In the genomic region with DNA sequence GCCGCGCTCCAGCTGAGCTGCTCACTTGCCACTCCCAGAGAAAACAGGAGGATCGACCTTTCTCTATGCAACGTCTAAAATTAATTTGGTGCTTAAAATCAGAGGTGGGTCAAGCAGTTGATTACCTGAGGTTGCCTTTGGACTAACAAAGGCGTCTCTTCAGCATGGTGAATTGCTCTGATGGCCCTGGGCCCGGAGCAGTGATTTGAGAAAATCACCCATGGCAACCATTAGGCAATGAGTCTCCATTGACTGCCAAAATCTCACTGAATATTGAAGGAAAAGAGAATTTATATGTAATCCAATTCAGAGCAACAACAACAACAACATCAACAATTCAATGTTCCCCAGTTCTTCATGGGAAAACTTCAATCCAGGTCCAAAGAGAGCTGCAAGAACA, we compare ENCODE assay signal across 14 cellular contexts.
A peak's percentile ranks its signal among the peaks of the same experiment; 100 is the strongest.
DNase-seq lines count a peak whose midpoint lies in the region; ATAC-seq, FAIRE-seq and TF ChIP-seq lines count a peak whose summit lies in the region.
"Had no signal": no experiment of that assay in that cellular context is flagged by ENCODE, and none has a peak within 500 bp of the region (broad histone marks: within the 10 kb centered on the region; RNA-seq: fewer than 3 reads in every experiment).

No MANE protein-coding gene starts in this region.

- 66% methylated on average over 6 of the region's 6 CpGs for WGBS in liver
- WGBS in HepG2 (ENCODE audit: low lambda C conversion rate), result 54% methylated on average over 4 of the region's 6 CpGs
- WGBS in esophagus muscularis mucosa, result 93% methylated on average over 6 of the region's 6 CpGs

- H3K27ac ChIP-seq in liver (ENCODE audit: low read depth in 1 of 2, low read length in 2 of 2) (peak overlapping the region in 1 of 2 donors; percentile 7), HepG2 (ENCODE audit: extremely low read length, insufficient read depth, low read length) (no peak overlapping the region), esophagus muscularis mucosa (replicated peaks in 1 of 4) (no peak overlapping the region)

- in situ Hi-C loops in HepG2 (cut with HindIII; ENCODE audit: extremely low pct_ligation_motif_present, low pct_unique_long_range_greater_than_20kb), result no loop called here

- no peak for ATAC-seq in HepG2

- no TSS peak for BruUV-seq in HepG2 (replicated peaks; lab: Mats Ljungman, UMichigan)

- CTCF ChIA-PET in HepG2 (lab: Yijun Ruan, JAX; ENCODE audit: low intra/inter-chr PET ratio, low total read pairs), result no interaction called here

- TF ChIP-seq POLR2A in HepG2 (IDR thresholded peaks at IDR 0.05; ENCODE audit: insufficient read depth in 1 of 2, low read depth in 2 of 2, low read length in 2 of 2) (no peak), esophagus muscularis mucosa (IDR thresholded peaks at IDR 0.05; ENCODE audit: low read depth) (no peak)

- intact Hi-C loops in HepG2 (cut with micrococcal nuclease; ENCODE audit: unreplicated experiment), result no loop called here
- intact Hi-C loops in esophagus muscularis mucosa (cut with DNase I), result no loop called here

- H3K9ac ChIP-seq in liver (ENCODE audit: low read depth in 1 of 2, low read length in 2 of 2) (no peak overlapping the region), HepG2 (ENCODE audit: insufficient read depth, low read depth, low read length) (no peak overlapping the region)

- H3K4me3 ChIP-seq in liver (ENCODE audit: low read depth in 1 of 3, low read length in 3 of 3), result no peak overlapping the region
- no peak overlapping the region for H3K4me3 ChIP-seq in HepG2 (replicated peaks in 1 of 3; ENCODE audit: insufficient read depth in 1 of 3, low read depth in 2 of 3, low read length in 3 of 3)
- no peak overlapping the region for H3K4me3 ChIP-seq in esophagus muscularis mucosa

- H3K27me3 ChIP-seq in liver (ENCODE audit: control insufficient read depth in 4 of 4, insufficient read depth in 4 of 4, low read length in 3 of 4) (no peaks in the 10 kb centered on the region), HepG2 (ENCODE audit: control insufficient read depth in 1 of 2, insufficient read depth in 2 of 2, low read length in 2 of 2) (peaks cover 0 to 18% of the 10 kb centered on the region in 2 experiments; a peak in 2 of 5 replicates), esophagus muscularis mucosa (peaks cover 0 to 5% (median 0%) of the 10 kb centered on the region in 4 donors)
- H3K27me3 ChIP-seq: BE2C had no signal

- no peak for DNase-seq in HepG2 (ENCODE audit: low spot score)
- peak; percentile 14 for DNase-seq in fibroblast of gingiva (ENCODE audit: low read depth)
- peak; percentile 38 for DNase-seq in putamen (ENCODE audit: low spot score)
- DNase-seq in esophagus muscularis mucosa (ENCODE audit: extremely low spot score), result no peak
- no peak for DNase-seq in SKM-1 treated with dmso at 0.1 percent for 144 hours (lab: John Stamatoyannopoulos, UW; ENCODE audit: unreplicated experiment)
- no peak for DNase-seq in globus pallidus (ENCODE audit: low spot score)
- DNase-seq: BE2C; CD8-positive, alpha-beta memory T cell; DMS53; HCEC 1CT; HFFc6 had no signal

- POLR2A ChIA-PET in HepG2 (lab: Yijun Ruan, JAX), result no interaction called here

- no peak for TF ChIP-seq CTCF in liver (IDR thresholded peaks at IDR 0.05; ENCODE audit: low read depth, low read length, missing input control)
- no peak for TF ChIP-seq CTCF in HepG2 (CRISPR knock-in tag; IDR thresholded peaks at IDR 0.05)
- TF ChIP-seq CTCF in esophagus muscularis mucosa (IDR thresholded peaks at IDR 0.05), result no peak

- no peak overlapping the region for H3K4me2 ChIP-seq in HepG2 (ENCODE audit: low read depth, low read length)

- H3K9me3 ChIP-seq in liver (ENCODE audit: control insufficient read depth in 4 of 4, low read length in 3 of 4) (no peaks in the 10 kb centered on the region), HepG2 (ENCODE audit: low read length) (no peaks in the 10 kb centered on the region), esophagus muscularis mucosa (no peaks in the 10 kb centered on the region)
- H3K9me3 ChIP-seq: BE2C had no signal

- no peaks in the 10 kb centered on the region for H3K79me2 ChIP-seq in HepG2 (ENCODE audit: insufficient read depth, low read length)

- no peak overlapping the region for H2AFZ ChIP-seq in HepG2 (ENCODE audit: low read length)

- no peaks in the 10 kb centered on the region for H4K20me1 ChIP-seq in HepG2 (ENCODE audit: insufficient read depth, low read length)

- H3K36me3 ChIP-seq in liver (ENCODE audit: control insufficient read depth in 4 of 4, insufficient read depth in 3 of 4, low read depth in 1 of 4, low read length in 3 of 4) (no peaks in the 10 kb centered on the region), HepG2 (replicated peaks in 1 of 2; ENCODE audit: control insufficient read depth in 1 of 2, insufficient read depth in 2 of 2, low read length in 2 of 2) (no peaks in the 10 kb centered on the region), esophagus muscularis mucosa (no peaks in the 10 kb centered on the region)
- H3K36me3 ChIP-seq: BE2C had no signal

- TF ChIP-seq EP300 in HepG2 (IDR thresholded peaks at IDR 0.05; ENCODE audit: low read depth in 2 of 2, low read length in 2 of 2), result no peak
- TF ChIP-seq EP300 in HepG2 (CRISPR knock-in tag; IDR thresholded peaks at IDR 0.05; ENCODE audit: borderline replicate concordance), result no peak
- no peak for TF ChIP-seq EP300 in esophagus muscularis mucosa (IDR thresholded peaks at IDR 0.05)

- H3K4me1 ChIP-seq in liver (ENCODE audit: control insufficient read depth in 4 of 4, insufficient read depth in 4 of 4, low read length in 3 of 4), result peaks cover 15 to 79% (median 68%) of the 10 kb centered on the region in 4 donors
- peaks cover 20% of the 10 kb centered on the region for H3K4me1 ChIP-seq in HepG2 (ENCODE audit: insufficient read depth, low read length)
- H3K4me1 ChIP-seq in esophagus muscularis mucosa, result peaks cover 0 to 5% (median 0%) of the 10 kb centered on the region in 4 donors
- H3K4me1 ChIP-seq: BE2C had no signal

- TF ChIP-seq RAD21 in liver (IDR thresholded peaks at IDR 0.05) (peak in 1 of 2 donors; percentile 24), HepG2 (CRISPR knock-in tag; IDR thresholded peaks at IDR 0.05) (no peak)

- no peak for FAIRE-seq in HepG2 (lab: Jason Lieb, UNC)
- FAIRE-seq: A204.1, HTR-8/SVneo had no signal

TF ChIP-seq in liver, 16 proteins besides CTCF, POLR2A, EP300 and RAD21:
- TF ChIP-seq EGR1 (IDR thresholded peaks at IDR 0.05; ENCODE audit: low read depth in 2 of 2), result no peak
- TF ChIP-seq RXRA (IDR thresholded peaks at IDR 0.05), result peak; percentile 24 to 46
- TF ChIP-seq YY1 (IDR thresholded peaks at IDR 0.05), result peak; percentile 57
- TF ChIP-seq HNF4A (conservative IDR thresholded peaks at IDR 0.05), result peak; percentile 13 to 16
TF ChIP-seq in liver: peak in this region for 3.

TF ChIP-seq in HepG2, 621 proteins besides CTCF, POLR2A, EP300 and RAD21 (continues in another document):
- TF ChIP-seq, protein P1, sequence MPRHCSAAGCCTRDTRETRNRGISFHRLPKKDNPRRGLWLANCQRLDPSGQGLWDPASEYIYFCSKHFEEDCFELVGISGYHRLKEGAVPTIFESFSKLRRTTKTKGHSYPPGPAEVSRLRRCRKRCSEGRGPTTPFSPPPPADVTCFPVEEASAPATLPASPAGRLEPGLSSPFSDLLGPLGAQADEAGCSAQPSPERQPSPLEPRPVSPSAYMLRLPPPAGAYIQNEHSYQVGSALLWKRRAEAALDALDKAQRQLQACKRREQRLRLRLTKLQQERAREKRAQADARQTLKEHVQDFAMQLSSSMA (CRISPR knock-in tag; IDR thresholded peaks at IDR 0.05), result no peak
- TF ChIP-seq ZNF7 (CRISPR knock-in tag; IDR thresholded peaks at IDR 0.05) (no peak), AFF4 (CRISPR knock-in tag; IDR thresholded peaks at IDR 0.05) (no peak), ZNF563 (CRISPR knock-in tag; IDR thresholded peaks at IDR 0.05) (no peak), ZNF446 (CRISPR knock-in tag; IDR thresholded peaks at IDR 0.05) (no peak), ZNF329 (CRISPR knock-in tag; IDR thresholded peaks at IDR 0.05; ENCODE audit: low read depth) (no peak), ZNF343 (CRISPR knock-in tag; IDR thresholded peaks at IDR 0.05) (no peak), MNT (IDR thresholded peaks at IDR 0.05) (no peak)

Comparison
In these comparisons a context has a peak if more than half of its experiments do, and no peak if none do; other contexts are left out.
1. DNase-seq: peak in fibroblast of gingiva (single experiment) and putamen (single experiment); none in HepG2 (single experiment), esophagus muscularis mucosa (single experiment), SKM-1 treated with dmso at 0.1 percent for 144 hours (single experiment) and globus pallidus (single experiment).